ENCODE assay signal across 32 cellular contexts in genomic region chr17:6085812-6086211, GRCh38. TPM values are rescaled to one million over a fixed set of nuclear protein-coding genes. Genes with fewer than 3 reads are reported as not detected.
DNase-seq lines count a peak whose midpoint lies in the region; ATAC-seq, FAIRE-seq and TF ChIP-seq lines count a peak whose summit lies in the region.
"Had no signal": no experiment of that assay in that cellular context is flagged by ENCODE, and none has a peak within 500 bp of the region (broad histone marks: within the 10 kb centered on the region; RNA-seq: fewer than 3 reads in every experiment).

No MANE protein-coding gene starts in this region.

- no peak overlapping the region for H2AK5ac ChIP-seq in IMR-90 (ENCODE audit: low read depth, low read length)

- H4K5ac ChIP-seq in IMR-90 (ENCODE audit: low read depth, low read length) = no peak overlapping the region

- no peak overlapping the region for H3K27ac ChIP-seq in IMR-90 (ENCODE audit: insufficient read depth, low read length)
- no peak overlapping the region for H3K27ac ChIP-seq in K562 (ENCODE audit: extremely low read depth, low read depth, low read length)
- no peak overlapping the region for H3K27ac ChIP-seq in osteoblast (ENCODE audit: low read depth, low read length)
- no peak overlapping the region for H3K27ac ChIP-seq in PC-3 (ENCODE audit: low read length)
- H3K27ac ChIP-seq: A549, KMS-11 had no signal

- no peak overlapping the region for H3K9ac ChIP-seq in IMR-90 (ENCODE audit: low read depth, low read length)
- H3K9ac ChIP-seq in K562 (ENCODE audit: insufficient read depth in 1 of 2, low read depth in 2 of 2, low read length in 2 of 2) = no peak overlapping the region
- H3K9ac ChIP-seq in PC-3 (ENCODE audit: low read length) = no peak overlapping the region
- H3K9ac ChIP-seq: KMS-11, SK-N-SH had no signal

- CTCF ChIA-PET in IMR-90 (lab: Yijun Ruan, JAX) = no interaction called here
- CTCF ChIA-PET in K562 (lab: Yijun Ruan, JAX; ENCODE audit: low intra/inter-chr PET ratio) = no interaction called here
- CTCF ChIA-PET in PC-3 (lab: Charles Lee) = no interaction called here

- no peak overlapping the region for H2BK15ac ChIP-seq in IMR-90 (ENCODE audit: low read depth, low read length)

- no peak for TF ChIP-seq EP300 in K562 (IDR thresholded peaks at IDR 0.05; ENCODE audit: low read length)

- no peaks in the 10 kb centered on the region for H3K27me3 ChIP-seq in IMR-90 (ENCODE audit: control insufficient read depth, insufficient read depth, low read length)
- H3K27me3 ChIP-seq in K562 (ENCODE audit: control insufficient read depth in 2 of 2, insufficient read depth in 2 of 2, low read length in 2 of 2) = peaks cover 4 to 44% of the 10 kb centered on the region in 2 experiments; a peak in 4 of 5 replicates
- H3K27me3 ChIP-seq in osteoblast (ENCODE audit: insufficient read depth, low read length) = peaks cover 9% of the 10 kb centered on the region
- H3K27me3 ChIP-seq in PC-3 (ENCODE audit: low read length) = no peaks in the 10 kb centered on the region

- no peak overlapping the region for H2BK20ac ChIP-seq in IMR-90 (ENCODE audit: low read depth, low read length)

- POLR2A ChIA-PET in IMR-90 (lab: Charles Lee; ENCODE audit: unreplicated experiment) (no interaction called here), K562 (lab: Yijun Ruan, JAX) (no interaction called here), PC-3 (lab: Charles Lee; ENCODE audit: unreplicated experiment) (no interaction called here)

- no peaks in the 10 kb centered on the region for H3F3A ChIP-seq in PC-3 (ENCODE audit: low read length, unreplicated experiment)

- no peak for FAIRE-seq in K562 (lab: Jason Lieb, UNC)
- FAIRE-seq: GM12878, HTR-8/SVneo, RCC 7860 had no signal

- intact Hi-C loops in IMR-90 (cut with micrococcal nuclease) (no loop called here), K562 (cut with micrococcal nuclease) (no loop called here), PC-3 (cut with micrococcal nuclease) (no loop called here)

- H3K14ac ChIP-seq in IMR-90 (replicated peaks; ENCODE audit: low read depth, low read length) = no peak overlapping the region

- H3K18ac ChIP-seq in IMR-90 (ENCODE audit: low read depth, low read length) = no peak overlapping the region

- no peaks in the 10 kb centered on the region for H3K4me1 ChIP-seq in IMR-90 (ENCODE audit: control insufficient read depth, insufficient read depth, low read length)
- H3K4me1 ChIP-seq in K562 (replicated peaks in 1 of 2; ENCODE audit: control insufficient read depth in 2 of 2, insufficient read depth in 2 of 2, low read length in 2 of 2) = no peaks in the 10 kb centered on the region; a peak in 1 of 5 replicates
- no peaks in the 10 kb centered on the region for H3K4me1 ChIP-seq in osteoblast (ENCODE audit: insufficient read depth, low read length)
- no peaks in the 10 kb centered on the region for H3K4me1 ChIP-seq in PC-3 (ENCODE audit: insufficient read depth, low read length)
- H3K4me1 ChIP-seq: A549, Caco-2 had no signal

- H3K9me1 ChIP-seq in IMR-90 (ENCODE audit: insufficient read depth, low read length) (no peaks in the 10 kb centered on the region), K562 (ENCODE audit: control insufficient read depth, insufficient read depth, low read length) (no peaks in the 10 kb centered on the region)

- TF ChIP-seq CTCF in IMR-90 (conservative IDR thresholded peaks at IDR 0.05; ENCODE audit: low read depth, low read length) (no peak), K562 (IDR thresholded peaks at IDR 0.05 in 2 of 3, conservative IDR thresholded peaks at IDR 0.05 in 1 of 3; ENCODE audit: insufficient read depth in 2 of 3, low read depth in 1 of 3, low read length in 3 of 3) (no peak), osteoblast (IDR thresholded peaks at IDR 0.05; ENCODE audit: extremely low read depth, low read depth, low read length) (no peak), PC-3 (conservative IDR thresholded peaks at IDR 0.05; ENCODE audit: low read depth, low read length) (no peak)

- no peaks in the 10 kb centered on the region for H3K9me2 ChIP-seq in PC-3 (replicated peaks; ENCODE audit: low read length)
- H3K9me2 ChIP-seq: SK-N-SH had no signal

- no peak overlapping the region for H4K8ac ChIP-seq in IMR-90 (ENCODE audit: low read depth in 2 of 2, low read length in 2 of 2)

- no peak overlapping the region for H3K56ac ChIP-seq in IMR-90 (ENCODE audit: extremely low read depth, insufficient read depth, low read length)

- no peaks in the 10 kb centered on the region for H3K79me1 ChIP-seq in IMR-90 (ENCODE audit: low read depth in 1 of 2, low read length in 2 of 2)

- H3K4me3 ChIP-seq in IMR-90 (ENCODE audit: insufficient read depth, low read depth, low read length) (no peak overlapping the region), K562 (no peak overlapping the region), osteoblast (ENCODE audit: insufficient read depth, low read length) (no peak overlapping the region), PC-3 (ENCODE audit: low read length) (no peak overlapping the region)
- H3K4me3 ChIP-seq: A549, GM12878, GM23338 had no signal

- BruUV-seq in IMR-90 (replicated peaks; lab: Mats Ljungman, UMichigan) (no TSS peak), K562 (replicated peaks; lab: Mats Ljungman, UMichigan) (no TSS peak), PC-3 (replicated peaks; lab: Mats Ljungman, UMichigan) (no TSS peak)

- peak overlapping the region; percentile 42 for H2AK9ac ChIP-seq in IMR-90 (replicated peaks; ENCODE audit: low read depth, low read length, poor library complexity)

- H3K79me2 ChIP-seq in K562 (ENCODE audit: control insufficient read depth, insufficient read depth, low read length) = no peaks in the 10 kb centered on the region
- no peaks in the 10 kb centered on the region for H3K79me2 ChIP-seq in osteoblast (ENCODE audit: insufficient read depth, low read length)
- no peaks in the 10 kb centered on the region for H3K79me2 ChIP-seq in PC-3 (ENCODE audit: low read length)

- 100% methylated on average over 2 of the region's 9 CpGs; no CpG with 5 or more reads in 1 of the 2 experiments for WGBS in IMR-90 (ENCODE audit: extremely low coverage in 2 of 2, insufficient read length in 1 of 2), 2 experiments
- WGBS in K562 (ENCODE audit: insufficient coverage, low coverage, missing lambda C conversion rate) = 2% methylated on average over 9 of the region's 9 CpGs

- no peak for TF ChIP-seq RAD21 in IMR-90 (IDR thresholded peaks at IDR 0.05; ENCODE audit: low read length)
- TF ChIP-seq RAD21 in K562 (CRISPR knock-in tag; conservative IDR thresholded peaks at IDR 0.05 in 1 of 2, IDR thresholded peaks at IDR 0.05 in 1 of 2) = no peak

- no peak for ATAC-seq in IMR-90 (ENCODE audit: low read depth)
- ATAC-seq in K562 = 0 out of 3 replicates have a peak, but pooled peaks have one; percentile 45
- ATAC-seq in PC-3 = no peak
- ATAC-seq: GM12878, GM23338 had no signal

- dilution Hi-C loops in IMR-90 (cut with HindIII; ENCODE audit: low sequenced_read_pairs, unreplicated experiment) = no loop called here

- H3K36me3 ChIP-seq in IMR-90 (ENCODE audit: control insufficient read depth, insufficient read depth, low read length) (no peaks in the 10 kb centered on the region), K562 (ENCODE audit: control insufficient read depth, insufficient read depth, low read length) (no peaks in the 10 kb centered on the region), osteoblast (ENCODE audit: insufficient read depth, low read length) (no peaks in the 10 kb centered on the region), PC-3 (ENCODE audit: low read depth, low read length) (no peaks in the 10 kb centered on the region; the same call in 1 of the 2 replicates)

- TF ChIP-seq POLR2A in IMR-90 (IDR thresholded peaks at IDR 0.05; ENCODE audit: low read depth, low read length) (no peak), K562 (conservative IDR thresholded peaks at IDR 0.05) (no peak)

- no peak overlapping the region for H3K23ac ChIP-seq in IMR-90 (ENCODE audit: low read depth, low read length)

- DNase-seq in Daoy (ENCODE audit: low read depth) (peak; percentile 33), IMR-90 (no peak), K562 (ENCODE audit: extremely low read depth in 1 of 4, low spot score in 3 of 4) (peak in 3 of 4 experiments; percentile 21 to 47 (median 37)), osteoblast (ENCODE audit: insufficient read length, low spot score, missing footprints) (peak; percentile 8), germinal center (ENCODE audit: low spot score) (no peak), PC-3 (no peak)
- no peak for DNase-seq in activated CD4-positive, CD25-positive, alpha-beta regulatory T cell (lab: John Stamatoyannopoulos, UW)
- DNase-seq: C1 segment of cervical spinal cord; Caco-2; CD4-positive, alpha-beta memory T cell; EL; GDM1; H9; HFFc6; MM.1S; NCI-H1048; NCI-H1417 treated with DMSO at 0.1 percent for 48 hours; NCI-H1694 treated with DMSO at 0.1 percent for 48 hours; NCI-H2081 treated with DMSO at 0.1 percent for 48 hours; NCI-H2171; NCI-H345; NCI-H510A treated with DMSO at 0.1 percent for 48 hours; SIG-M5; SK-N-SH; SW 1271 had no signal

- H2AFZ ChIP-seq in IMR-90 (replicated peaks; ENCODE audit: low read length, poor library complexity) = no peak overlapping the region
- H2AFZ ChIP-seq in K562 (ENCODE audit: low read depth, low read length) = no peak overlapping the region
- H2AFZ ChIP-seq in osteoblast (ENCODE audit: low read length) = no peak overlapping the region
- no peak overlapping the region for H2AFZ ChIP-seq in PC-3 (ENCODE audit: low read length)
- H2AFZ ChIP-seq: GM23338 had no signal

- no peak overlapping the region for H4K91ac ChIP-seq in IMR-90 (ENCODE audit: insufficient read depth, low read depth, low read length)

- in situ Hi-C loops in IMR-90 (cut with MboI; ENCODE audit: low sequenced_read_pairs) = no loop called here
- in situ Hi-C loops in K562 (cut with MboI) = no loop called here

- no peak overlapping the region for H2BK120ac ChIP-seq in IMR-90 (ENCODE audit: low read depth, low read length)

- no peaks in the 10 kb centered on the region for H4K20me1 ChIP-seq in IMR-90 (ENCODE audit: insufficient read depth, low read length)
- H4K20me1 ChIP-seq in K562 (replicated peaks; ENCODE audit: control insufficient read depth, insufficient read depth, low read length) = no peaks in the 10 kb centered on the region
- no peaks in the 10 kb centered on the region for H4K20me1 ChIP-seq in osteoblast (ENCODE audit: insufficient read depth, low read length)
- no peaks in the 10 kb centered on the region for H4K20me1 ChIP-seq in PC-3 (ENCODE audit: low read length)

- no peaks in the 10 kb centered on the region; the same call in 1 of the 2 replicates for H3K9me3 ChIP-seq in IMR-90 (ENCODE audit: control insufficient read depth, insufficient read depth, low read length)
- H3K9me3 ChIP-seq in K562 (replicated peaks; ENCODE audit: control insufficient read depth, insufficient read depth, low read depth, low read length) = no peaks in the 10 kb centered on the region
- no peaks in the 10 kb centered on the region for H3K9me3 ChIP-seq in osteoblast (ENCODE audit: low read depth, low read length)
- no peaks in the 10 kb centered on the region for H3K9me3 ChIP-seq in PC-3 (ENCODE audit: low read length)
- H3K9me3 ChIP-seq: A549, Caco-2, SK-N-SH had no signal

- H3K4me2 ChIP-seq in IMR-90 (ENCODE audit: low read depth, low read length) (no peak overlapping the region), K562 (ENCODE audit: insufficient read depth, low read length) (no peak overlapping the region), osteoblast (ENCODE audit: insufficient read depth, low read length) (no peak overlapping the region), PC-3 (ENCODE audit: low read length) (no peak overlapping the region)
- H3K4me2 ChIP-seq: A549, GM23338, KMS-11, SK-N-SH had no signal

- H2BK5ac ChIP-seq in IMR-90 (ENCODE audit: low read depth, low read length, poor library complexity, severe bottlenecking) = no peak overlapping the region

- H3K4ac ChIP-seq in IMR-90 (ENCODE audit: low read depth, low read length) = no peak overlapping the region

RNA-seq across cellular contexts. Expression of gene WSCD1, which starts 15.6 kb away (rescaled TPM):
- 9.2 and 9.8 TPM in 2 replicates for total RNA-seq in Daoy (2014; rRNA removed; shearing (Covaris generic))
- total RNA-seq in IMR-90 (2012; rRNA removed) (under 0.01 TPM in 1 of 2 replicates, not detected in the other), K562 (2014; rRNA removed) (not detected in 2 replicates), K562 (2014; rRNA removed; fragmentation: Illumina TruSeq; extraction: Trizol) (not detected in 2 replicates), K562 (2015; rRNA removed; fragmentation: Illumina TruSeq; extraction: Trizol) (not detected in 2 replicates), K562 (2021) (0.02 TPM in 1 of 2 replicates, not detected in the other), osteoblast (not detected in 2 replicates), PC-3 (2014; rRNA removed) (56.7 and 57.0 TPM in 2 replicates)
- polyA plus RNA-seq in IMR-90 (2012; rRNA removed) (0.07 TPM in 1 of 2 replicates, not detected in the other), K562 (2011; rRNA removed) (not detected in 2 replicates), K562 (2014; fragmentation: Illumina TruSeq; extraction: Trizol) (not detected in 2 replicates), K562 (2014; fragmentation: Nextera tagmentation; extraction: Ambion mirVana) (not detected), K562 (2014; rRNA removed) (not detected in 2 replicates)
- 0.08 TPM in 1 of 2 replicates, not detected in the other for polyA plus RNA-seq in IMR-90 (2012; cell fraction: cytosol; rRNA removed)
- 0.02 TPM in 1 of 2 replicates, not detected in the other for polyA plus RNA-seq in IMR-90 (2012; cell fraction: nucleus; rRNA removed; ENCODE audit: low replicate concordance)
- total RNA-seq in K562 (2011; cell fraction: chromatin; rRNA removed; ENCODE audit: low replicate concordance) = not detected in 2 replicates
- not detected in 2 replicates for total RNA-seq in K562 (2011; cell fraction: nucleolus; rRNA removed)
- total RNA-seq in K562 (2011; cell fraction: nucleoplasm; rRNA removed) = not detected in 2 replicates
- not detected in 2 replicates for polyA plus RNA-seq in K562 (2011; cell fraction: cytosol; rRNA removed)
- not detected in 2 replicates for polyA plus RNA-seq in K562 (2011; cell fraction: nucleus; rRNA removed)
- polyA plus RNA-seq in K562 (2012) = 0.08 TPM in 1 of 2 replicates, not detected in the other
- polyA minus RNA-seq in K562 (2011; rRNA and poly(A)+ RNA removed) = not detected in 2 replicates
- not detected in 2 replicates for polyA minus RNA-seq in K562 (2011; cell fraction: cytosol; rRNA and poly(A)+ RNA removed)
- polyA minus RNA-seq in K562 (2011; cell fraction: nucleus; rRNA and poly(A)+ RNA removed) = not detected in 2 replicates
- total RNA-seq: Caco-2, GM12878, HFFc6, OCI-LY7 had no signal
- polyA plus RNA-seq: CD4-positive, alpha-beta memory T cell had no signal

Comparison
In these comparisons a context has a peak if more than half of its experiments do, and no peak if none do; other contexts are left out.
1. DNase-seq: peak in Daoy (single experiment), K562 (3 of 4) and osteoblast (single experiment); none in IMR-90 (single experiment), germinal center (single experiment), activated CD4-positive, CD25-positive, alpha-beta regulatory T cell (0 of 4) and PC-3 (single experiment).